In genomic region chr6:53741001-53741400, GRCh38 we compare ENCODE assay signal across 1 cellular context.
TF ChIP-seq lines count a peak whose summit lies in the region.

No MANE protein-coding gene starts in this region.

TF ChIP-seq in WTC11, 78 proteins besides CTCF, POLR2A, EP300 and RAD21 (continued from another document):
- TF ChIP-seq FOXP1 (CRISPR knock-in tag; IDR thresholded peaks at IDR 0.05; ENCODE audit: borderline replicate concordance): no peak
- no peak for TF ChIP-seq ZNF219 (CRISPR knock-in tag; IDR thresholded peaks at IDR 0.05; ENCODE audit: borderline replicate concordance)
- no peak for TF ChIP-seq ZNF423 (CRISPR knock-in tag; IDR thresholded peaks at IDR 0.05)
- TF ChIP-seq ZNF425 (CRISPR knock-in tag; conservative IDR thresholded peaks at IDR 0.05): no peak
- TF ChIP-seq FOXP4 (CRISPR knock-in tag; IDR thresholded peaks at IDR 0.05): no peak
